In the genomic region with DNA sequence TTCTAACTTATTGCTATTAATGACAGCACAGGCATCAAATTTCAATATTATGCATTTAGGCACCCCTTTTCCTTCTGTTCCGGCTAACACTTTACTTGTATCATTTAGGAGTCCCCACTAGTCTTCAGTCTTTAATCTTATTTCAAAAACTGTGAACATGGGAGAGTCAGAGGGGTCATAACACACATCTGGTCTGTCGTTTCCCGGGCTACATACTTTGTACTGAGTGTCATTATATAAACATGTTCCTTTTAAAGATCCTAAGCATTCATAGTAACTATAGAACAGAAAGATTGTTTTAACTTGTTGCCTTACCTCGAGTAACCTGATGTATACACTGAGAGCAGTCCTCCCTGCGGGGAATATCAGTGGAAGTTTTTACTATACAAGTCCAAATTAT, we compare ENCODE assay signal across 29 cellular contexts.
"Had no signal": no experiment of that assay in that cellular context is flagged by ENCODE, and none has a peak within 500 bp of the region (broad histone marks: within the 10 kb centered on the region; RNA-seq: fewer than 3 reads in every experiment).

No MANE protein-coding gene starts in this region.

- H3K27ac Mint-ChIP-seq: activated CD4-positive, alpha-beta memory T cell treated with anti-CD3 and anti-CD28 coated beads for 36 hours; activated naive CD4-positive, alpha-beta T cell treated with anti-CD3 and anti-CD28 coated beads for 36 hours; activated naive CD8-positive, alpha-beta T cell treated with anti-CD3 and anti-CD28 coated beads, Interleukin-2, amount 10 ng/mL, durations not matched to agents 7 days and 5 days; brain; effector memory CD8-positive, alpha-beta T cell; natural killer cell; progenitor cell of endocrine pancreas; T-helper 1 cell treated with Interleukin-12 subunit alpha and Interleukin-12 subunit beta and Interleukin-4 antibody, amounts not matched to agents 30 μg/mL and 1 μg/mL, for 36 hours; type B pancreatic cell had no signal

- ATAC-seq: effector memory CD8-positive, alpha-beta T cell; esophagus mucosa; left ventricle myocardium superior; natural killer cell had no signal

- H3K4me1 Mint-ChIP-seq: activated naive CD8-positive, alpha-beta T cell treated with anti-CD3 and anti-CD28 coated beads, Interleukin-2, amount 10 ng/mL, durations not matched to agents 7 days and 5 days; brain; natural killer cell had no signal

- H3K27me3 Mint-ChIP-seq: activated CD4-positive, alpha-beta memory T cell treated with anti-CD3 and anti-CD28 coated beads for 36 hours; activated naive CD8-positive, alpha-beta T cell treated with anti-CD3 and anti-CD28 coated beads, Interleukin-2, amount 10 ng/mL, durations not matched to agents 7 days and 5 days; brain; progenitor cell of endocrine pancreas; type B pancreatic cell had no signal

- H3K36me3 Mint-ChIP-seq: activated CD4-positive, alpha-beta memory T cell treated with anti-CD3 and anti-CD28 coated beads for 36 hours; activated naive CD8-positive, alpha-beta T cell treated with anti-CD3 and anti-CD28 coated beads, Interleukin-2, amount 10 ng/mL, durations not matched to agents 7 days and 5 days; brain; natural killer cell; type B pancreatic cell had no signal

- H3K4me3 Mint-ChIP-seq: activated CD4-positive, alpha-beta memory T cell treated with anti-CD3 and anti-CD28 coated beads for 36 hours; activated naive CD4-positive, alpha-beta T cell treated with anti-CD3 and anti-CD28 coated beads for 36 hours; activated naive CD8-positive, alpha-beta T cell treated with anti-CD3 and anti-CD28 coated beads, Interleukin-2, amount 10 ng/mL, durations not matched to agents 7 days and 5 days; brain; effector memory CD8-positive, alpha-beta T cell; natural killer cell; T-helper 1 cell treated with Interleukin-12 subunit alpha and Interleukin-12 subunit beta and Interleukin-4 antibody, amounts not matched to agents 30 μg/mL and 1 μg/mL, for 36 hours; type B pancreatic cell had no signal

- FAIRE-seq: colon had no signal

- H3K9me3 Mint-ChIP-seq: activated CD4-positive, alpha-beta memory T cell treated with anti-CD3 and anti-CD28 coated beads for 36 hours; activated naive CD4-positive, alpha-beta T cell treated with anti-CD3 and anti-CD28 coated beads for 36 hours; activated naive CD8-positive, alpha-beta T cell treated with anti-CD3 and anti-CD28 coated beads, Interleukin-2, amount 10 ng/mL, durations not matched to agents 7 days and 5 days; effector memory CD8-positive, alpha-beta T cell; natural killer cell; T-helper 1 cell treated with Interleukin-12 subunit alpha and Interleukin-12 subunit beta and Interleukin-4 antibody, amounts not matched to agents 30 μg/mL and 1 μg/mL, for 36 hours had no signal

- DNase-seq: activated CD4-positive, alpha-beta memory T cell treated with anti-CD3 and anti-CD28 coated beads for 36 hours; activated CD4-positive, alpha-beta T cell treated with anti-CD3 and anti-CD28 coated beads for 48 hours; activated naive CD4-positive, alpha-beta T cell treated with anti-CD3 and anti-CD28 coated beads for 36 hours; activated naive CD8-positive, alpha-beta T cell treated with anti-CD3 and anti-CD28 coated beads, Interleukin-2, amount 10 ng/mL, durations not matched to agents 7 days and 5 days; activated T-cell treated with anti-CD3 and anti-CD28 coated beads, Interleukin-2, amount 50 U/mL, for 48 hours; amygdala; caudate nucleus; dorsolateral prefrontal cortex; effector memory CD8-positive, alpha-beta T cell; foreskin melanocyte; glutamatergic neuron; hippocampal formation; left ventricle myocardium superior; mammary epithelial cell; natural killer cell; retina; sigmoid colon; spleen; stimulated activated CD4-positive, alpha-beta T cell treated with anti-CD3 and anti-CD28 coated beads, Interleukin-4, amount 100 ng/mL, for 1 hour; stimulated activated naive CD4-positive, alpha-beta T cell treated with Interleukin-2 at 50 U/mL for 16 hours; T1000 had no signal

- H3K27ac ChIP-seq: dorsolateral prefrontal cortex, sigmoid colon, spleen, thoracic aorta, vagina had no signal

- H3K4me1 ChIP-seq: sigmoid colon, spleen, vagina had no signal

- H3K4me3 ChIP-seq: dorsolateral prefrontal cortex, sigmoid colon, spleen, thoracic aorta, vagina had no signal

- H3K27me3 ChIP-seq: sigmoid colon, vagina had no signal

- H3K36me3 ChIP-seq: sigmoid colon, spleen, thoracic aorta, vagina had no signal

- H3K9me3 ChIP-seq: sigmoid colon, spleen, thoracic aorta, vagina had no signal
